ENCODE assay signal across 8 cellular contexts in genomic region chr3:27312044-27312668, GRCh38. TPM values are rescaled to one million over a fixed set of nuclear protein-coding genes. Genes with fewer than 3 reads are reported as not detected.
DNase-seq lines count a peak whose midpoint lies in the region; ATAC-seq and TF ChIP-seq lines count a peak whose summit lies in the region.

No MANE protein-coding gene starts in this region.

- no peak overlapping the region for H3K27ac ChIP-seq in OCI-LY7 (ENCODE audit: low read depth, low read length, poor library complexity, severe bottlenecking)
- H3K27ac ChIP-seq in colonic mucosa: no peak overlapping the region
- H3K27ac ChIP-seq in liver (ENCODE audit: low read depth in 1 of 2, low read length in 2 of 2): no peak overlapping the region
- no peak overlapping the region for H3K27ac ChIP-seq in vagina

- H3K27me3 ChIP-seq in colonic mucosa (no peaks in the 10 kb centered on the region), liver (ENCODE audit: control insufficient read depth in 4 of 4, insufficient read depth in 4 of 4, low read length in 3 of 4) (no peaks in the 10 kb centered on the region), vagina (no peaks in the 10 kb centered on the region)

- no peak overlapping the region for H3K27ac Mint-ChIP-seq in activated naive CD4-positive, alpha-beta T cell treated with anti-CD3 and anti-CD28 coated beads for 36 hours

- H3K4me1 Mint-ChIP-seq in activated naive CD4-positive, alpha-beta T cell treated with anti-CD3 and anti-CD28 coated beads for 36 hours (ENCODE audit: low read depth): no peaks in the 10 kb centered on the region

- no peaks in the 10 kb centered on the region for H3K9me2 ChIP-seq in OCI-LY7 (ENCODE audit: insufficient read depth, low read length)

- no peak overlapping the region for H3K9ac ChIP-seq in colonic mucosa (ENCODE audit: low read depth in 2 of 2, low read length in 2 of 2)
- H3K9ac ChIP-seq in liver (ENCODE audit: low read depth in 1 of 2, low read length in 2 of 2): no peak overlapping the region

- no peaks in the 10 kb centered on the region for H4K20me1 ChIP-seq in OCI-LY7 (ENCODE audit: insufficient read depth, low read length)

- TF ChIP-seq RAD21 in liver (IDR thresholded peaks at IDR 0.05): peak; percentile 95 to 98

- peak; percentile 8 for DNase-seq in activated naive CD4-positive, alpha-beta T cell treated with anti-CD3 and anti-CD28 coated beads for 36 hours
- no peak for DNase-seq in activated naive CD4-positive, alpha-beta T cell (lab: John Stamatoyannopoulos, UW)
- DNase-seq in HS-5 (ENCODE audit: low read depth): peak; percentile 54
- DNase-seq in OCI-LY7 (ENCODE audit: low spot score): peak; percentile 48
- no peak for DNase-seq in colonic mucosa
- no peak for DNase-seq in vagina (ENCODE audit: extremely low spot score in 2 of 2)

- H3K9me3 ChIP-seq in OCI-LY7 (ENCODE audit: low read length): no peaks in the 10 kb centered on the region
- H3K9me3 ChIP-seq in colonic mucosa: no peaks in the 10 kb centered on the region
- no peaks in the 10 kb centered on the region for H3K9me3 ChIP-seq in liver (ENCODE audit: control insufficient read depth in 4 of 4, low read length in 3 of 4)
- H3K9me3 ChIP-seq in vagina: no peaks in the 10 kb centered on the region

- peaks cover 2% of the 10 kb centered on the region for H3K27me3 Mint-ChIP-seq in activated naive CD4-positive, alpha-beta T cell treated with anti-CD3 and anti-CD28 coated beads for 36 hours (ENCODE audit: low read depth)

- no peaks in the 10 kb centered on the region for H3K79me2 ChIP-seq in OCI-LY7 (ENCODE audit: insufficient read depth, low read depth, low read length)

- CTCF ChIA-PET in activated naive CD4-positive, alpha-beta T cell treated with anti-CD3 and anti-CD28 coated beads for 36 hours (lab: Charles Lee): interaction anchor here (0.7 to 1.7 kb wide), 6 partner anchors 9 to 369 kb away, joined by 3 to 9 read pairs (median 3); no protein-coding TSS in a partner anchor
- CTCF ChIA-PET in OCI-LY7 (lab: Charles Lee; ENCODE audit: unreplicated experiment): interaction anchor here (0.5 kb wide), 1 partner anchor 407 kb away, joined by 4 read pairs; no protein-coding TSS in a partner anchor

- intact Hi-C loops in activated naive CD4-positive, alpha-beta T cell treated with anti-CD3 and anti-CD28 coated beads for 36 hours (cut with micrococcal nuclease): loop anchor here (1.0 to 10.0 kb wide), 5 partner anchors 155 to 1015 kb away; no protein-coding TSS in a partner anchor
- intact Hi-C loops in OCI-LY7 (cut with micrococcal nuclease; ENCODE audit: unreplicated experiment) (loop anchor here (2.0 to 5.0 kb wide), 3 partner anchors 155 to 369 kb away; no protein-coding TSS in a partner anchor), colonic mucosa (cut with DNase I) (loop anchor here (5.0 kb wide), 1 partner anchor 155 kb away; no protein-coding TSS in a partner anchor), vagina (cut with DNase I) (loop anchor here (10.0 kb wide), 1 partner anchor 373 kb away; no protein-coding TSS in a partner anchor)

- H2AFZ ChIP-seq in OCI-LY7 (ENCODE audit: low read length): no peak overlapping the region

- peak; percentile 88 for ATAC-seq in GM21528 (IDR thresholded peaks at IDR 0.05; ENCODE audit: low FRiP score, unreplicated experiment)

- no peaks in the 10 kb centered on the region for H3K9me3 Mint-ChIP-seq in activated naive CD4-positive, alpha-beta T cell treated with anti-CD3 and anti-CD28 coated beads for 36 hours

- H3K4me3 Mint-ChIP-seq in activated naive CD4-positive, alpha-beta T cell treated with anti-CD3 and anti-CD28 coated beads for 36 hours: no peak overlapping the region

- H3K4me3 ChIP-seq in OCI-LY7 (ENCODE audit: low read depth, low read length, poor library complexity, severe bottlenecking) (no peak overlapping the region), colonic mucosa (no peak overlapping the region), liver (ENCODE audit: low read depth in 1 of 3, low read length in 3 of 3) (no peak overlapping the region), vagina (no peak overlapping the region)

- H3K36me3 Mint-ChIP-seq in activated naive CD4-positive, alpha-beta T cell treated with anti-CD3 and anti-CD28 coated beads for 36 hours (ENCODE audit: low read depth): no peaks in the 10 kb centered on the region

- H3K36me3 ChIP-seq in OCI-LY7 (ENCODE audit: insufficient read depth, low read length): no peaks in the 10 kb centered on the region
- no peaks in the 10 kb centered on the region for H3K36me3 ChIP-seq in colonic mucosa
- H3K36me3 ChIP-seq in liver (ENCODE audit: control insufficient read depth in 4 of 4, insufficient read depth in 3 of 4, low read depth in 1 of 4, low read length in 3 of 4): no peaks in the 10 kb centered on the region
- H3K36me3 ChIP-seq in vagina: no peaks in the 10 kb centered on the region

- 28% methylated on average over 5 of the region's 5 CpGs for WGBS in liver

- H3K4me1 ChIP-seq in OCI-LY7 (ENCODE audit: insufficient read depth, low read length, poor library complexity, severe bottlenecking): no peaks in the 10 kb centered on the region
- H3K4me1 ChIP-seq in colonic mucosa: no peaks in the 10 kb centered on the region
- H3K4me1 ChIP-seq in liver (ENCODE audit: control insufficient read depth in 4 of 4, insufficient read depth in 4 of 4, low read length in 3 of 4): peaks cover 0 to 3% (median 1%) of the 10 kb centered on the region in 4 donors
- no peaks in the 10 kb centered on the region for H3K4me1 ChIP-seq in vagina

- POLR2A ChIA-PET in OCI-LY7 (lab: Charles Lee): no interaction called here

- TF ChIP-seq POLR2A in vagina (IDR thresholded peaks at IDR 0.05): no peak

- TF ChIP-seq CTCF in OCI-LY7 (conservative IDR thresholded peaks at IDR 0.05; ENCODE audit: low read length) (peak; percentile 82), colonic mucosa (IDR thresholded peaks at IDR 0.05) (peak; percentile 87), liver (IDR thresholded peaks at IDR 0.05; ENCODE audit: low read depth, low read length, missing input control) (peak; percentile 87), vagina (IDR thresholded peaks at IDR 0.05) (peak; percentile 63 to 81 (median 80))

- H3K4me2 ChIP-seq in OCI-LY7 (ENCODE audit: low read length): no peak overlapping the region

- BruUV-seq in OCI-LY7 (replicated peaks; lab: Mats Ljungman, UMichigan): no TSS peak

TF ChIP-seq in liver, 16 proteins besides CTCF, POLR2A, EP300 and RAD21:
- TF ChIP-seq RXRA (IDR thresholded peaks at IDR 0.05): peak in 1 of 2 donors; percentile 14
- TF ChIP-seq HNF4A (conservative IDR thresholded peaks at IDR 0.05): peak in 1 of 2 donors; percentile 7
- no peak for TF ChIP-seq HNF4G (IDR thresholded peaks at IDR 0.05)
- TF ChIP-seq TAF1 (conservative IDR thresholded peaks at IDR 0.05): no peak
- no peak for TF ChIP-seq REST (IDR thresholded peaks at IDR 0.05)

RNA-seq across cellular contexts. Expression of gene NEK10, which starts 57.0 kb away (rescaled TPM):
- under 1 TPM; 0.07 to 0.26 TPM for total RNA-seq in activated naive CD4-positive, alpha-beta T cell treated with anti-CD3 and anti-CD28 coated beads for 36 hours
- total RNA-seq in OCI-LY7 (2014; rRNA removed; shearing (Covaris generic)): 0.26 and 0.28 TPM in 2 replicates
- 1.1 and 1.3 TPM in 2 replicates for total RNA-seq in OCI-LY7 (2022)
- total RNA-seq in colonic mucosa: under 1 TPM; 0.67 to 0.88 TPM
- total RNA-seq in liver: 1 to 10 TPM in 1 of 2 donors, under 1 TPM in 1; 0.70 to 2.1 TPM
- polyA plus RNA-seq in liver: under 1 TPM in 1 of 2 donors, not detected in 1; 0.23 TPM
- total RNA-seq in vagina: not detected

Comparison
In these comparisons a context has a peak if more than half of its experiments do, and no peak if none do; other contexts are left out.
1. DNase-seq: peak in activated naive CD4-positive, alpha-beta T cell treated with anti-CD3 and anti-CD28 coated beads for 36 hours (single experiment), HS-5 (single experiment) and OCI-LY7 (single experiment); none in activated naive CD4-positive, alpha-beta T cell (0 of 4), colonic mucosa (single experiment) and vagina (0 of 2).
2. Peak in every context shown above with its lines, with median percentiles within 50 percentile points of each other: CTCF ChIP-seq.